ENCODE assay signal across 15 cellular contexts in genomic region chr6:169906004-169906740, GRCh38.
"Had no signal": no experiment of that assay in that cellular context is flagged by ENCODE, and none has a peak within 500 bp of the region (broad histone marks: within the 10 kb centered on the region; RNA-seq: fewer than 3 reads in every experiment).

No MANE protein-coding gene starts in this region.

- H3K4me3 Mint-ChIP-seq: activated CD4-positive, alpha-beta memory T cell treated with anti-CD3 and anti-CD28 coated beads for 36 hours; activated naive CD8-positive, alpha-beta T cell treated with anti-CD3 and anti-CD28 coated beads, Interleukin-2, amount 10 ng/mL, durations not matched to agents 7 days and 5 days; activated T-cell treated with anti-CD3 and anti-CD28 coated beads, Interleukin-2, amount 50 U/mL, for 72 hours; naive thymus-derived CD4-positive, alpha-beta T cell had no signal

- H3K27ac ChIP-seq: foreskin keratinocyte, prostate gland had no signal

- ATAC-seq: activated T-cell treated with anti-CD3 and anti-CD28 coated beads, Interleukin-2, amount 50 U/mL, for 72 hours; foreskin keratinocyte; stimulated activated naive CD8-positive, alpha-beta T cell treated with anti-CD3 and anti-CD28 coated beads, Interleukin-15, Interleukin-2, amounts not matched to agents 100 U/mL and 50 U/mL, for 24 hours had no signal

- H3K36me3 Mint-ChIP-seq: activated CD4-positive, alpha-beta memory T cell treated with anti-CD3 and anti-CD28 coated beads for 36 hours; activated naive CD8-positive, alpha-beta T cell treated with anti-CD3 and anti-CD28 coated beads, Interleukin-2, amount 10 ng/mL, durations not matched to agents 7 days and 5 days; naive thymus-derived CD4-positive, alpha-beta T cell had no signal

- FAIRE-seq: bronchial epithelial cell had no signal

- H3K4me3 ChIP-seq: esophagus squamous epithelium, left lung, prostate gland had no signal

- H3K9me3 Mint-ChIP-seq: activated CD4-positive, alpha-beta memory T cell treated with anti-CD3 and anti-CD28 coated beads for 36 hours had no signal

- H3K4me1 Mint-ChIP-seq: activated naive CD8-positive, alpha-beta T cell treated with anti-CD3 and anti-CD28 coated beads, Interleukin-2, amount 10 ng/mL, durations not matched to agents 7 days and 5 days had no signal

- H3K27me3 Mint-ChIP-seq: activated naive CD8-positive, alpha-beta T cell treated with anti-CD3 and anti-CD28 coated beads, Interleukin-2, amount 10 ng/mL, durations not matched to agents 7 days and 5 days had no signal

- DNase-seq: activated CD4-positive, alpha-beta memory T cell treated with anti-CD3 and anti-CD28 coated beads for 36 hours; activated CD4-positive, alpha-beta T cell treated with anti-CD3 and anti-CD28 coated beads for 1 hour; activated naive CD8-positive, alpha-beta T cell treated with anti-CD3 and anti-CD28 coated beads, Interleukin-2, amount 10 ng/mL, durations not matched to agents 7 days and 5 days; activated T-cell treated with anti-CD3 and anti-CD28 coated beads, Interleukin-2, amount 50 U/mL, for 72 hours; anterior cingulate cortex; esophagus squamous epithelium; foreskin keratinocyte; naive thymus-derived CD4-positive, alpha-beta T cell; occipital lobe; stimulated activated CD4-positive, alpha-beta T cell treated with anti-CD3 and anti-CD28 coated beads, Interleukin-2, amount 100 ng/mL, for 48 hours; stimulated activated naive CD8-positive, alpha-beta T cell treated with anti-CD3 and anti-CD28 coated beads, Interleukin-15, Interleukin-2, amounts not matched to agents 100 U/mL and 50 U/mL, for 24 hours; T-helper 9 cell had no signal

- H3K36me3 ChIP-seq: esophagus squamous epithelium, left lung, prostate gland had no signal

- H3K27me3 ChIP-seq: esophagus squamous epithelium, foreskin keratinocyte, left lung had no signal

- H3K4me1 ChIP-seq: foreskin keratinocyte, prostate gland had no signal

- H3K27ac Mint-ChIP-seq: activated CD4-positive, alpha-beta memory T cell treated with anti-CD3 and anti-CD28 coated beads for 36 hours; activated naive CD8-positive, alpha-beta T cell treated with anti-CD3 and anti-CD28 coated beads, Interleukin-2, amount 10 ng/mL, durations not matched to agents 7 days and 5 days; activated T-cell treated with anti-CD3 and anti-CD28 coated beads, Interleukin-2, amount 50 U/mL, for 72 hours; naive thymus-derived CD4-positive, alpha-beta T cell had no signal
